17 cellular contexts compared by ENCODE assay signal in genomic region chrX:134452591-134452990, GRCh38. TPM values are rescaled to one million over a fixed set of nuclear protein-coding genes. Genes with fewer than 3 reads are reported as not detected.
A peak's percentile ranks its signal among the peaks of the same experiment; 100 is the strongest.
DNase-seq lines count a peak whose midpoint lies in the region; ATAC-seq, FAIRE-seq and TF ChIP-seq lines count a peak whose summit lies in the region.
"Had no signal": no experiment of that assay in that cellular context is flagged by ENCODE, and none has a peak within 500 bp of the region (broad histone marks: within the 10 kb centered on the region; RNA-seq: fewer than 3 reads in every experiment).

No MANE protein-coding gene starts in this region.

- no peak for FAIRE-seq in bronchial epithelial cell (lab: Jason Lieb, UNC)
- FAIRE-seq in pancreas (lab: Jason Lieb, UNC): no peak
- FAIRE-seq: GM12892 had no signal

- no peak for TF ChIP-seq RAD21 in SK-N-SH (IDR thresholded peaks at IDR 0.05; ENCODE audit: low read length)

- TF ChIP-seq EP300 in SK-N-SH (IDR thresholded peaks at IDR 0.05; ENCODE audit: borderline replicate concordance in 1 of 2, low read depth in 1 of 2, low read length in 1 of 2): no peak

- ATAC-seq in SK-N-SH treated with all-trans-retinoic acid at 6 μM for 48 hours: peak; percentile 25; the same call in 1 of the 3 replicates
- no peak for ATAC-seq in pancreas
- no peak for ATAC-seq in GM19467 (IDR thresholded peaks at IDR 0.05; ENCODE audit: unreplicated experiment)

- H4K20me1 ChIP-seq in SK-N-SH (ENCODE audit: insufficient read depth): no peaks in the 10 kb centered on the region
- no peaks in the 10 kb centered on the region for H4K20me1 ChIP-seq in hepatocyte (ENCODE audit: insufficient read depth, poor library complexity, severe bottlenecking)
- H4K20me1 ChIP-seq: BLaER1 had no signal

- H3K27ac ChIP-seq in SK-N-SH (ENCODE audit: low read depth in 2 of 2, low read length in 1 of 2) (no peak overlapping the region), hepatocyte (no peak overlapping the region), dorsolateral prefrontal cortex (no peak overlapping the region), pancreas (no peak overlapping the region)
- H3K27ac ChIP-seq: 22Rv1, BLaER1 had no signal

- WGBS in SK-N-SH (ENCODE audit: low lambda C conversion rate): 63% methylated on average over 6 of the region's 6 CpGs
- WGBS in hepatocyte (ENCODE audit: low lambda C conversion rate, missing lambda C conversion rate): 80% methylated on average over 6 of the region's 6 CpGs
- WGBS in pancreas, 2 donors: 77 to 91% methylated on average over 6 of the region's 6 CpGs

- no peaks in the 10 kb centered on the region for H3K79me2 ChIP-seq in SK-N-SH (ENCODE audit: insufficient read depth)
- no peaks in the 10 kb centered on the region for H3K79me2 ChIP-seq in hepatocyte

- H3K27me3 ChIP-seq in SK-N-SH (ENCODE audit: insufficient read depth) (peaks cover 11% of the 10 kb centered on the region; the same call in 1 of the 2 replicates), bronchial epithelial cell (ENCODE audit: control insufficient read depth, insufficient read depth, low read length) (no peaks in the 10 kb centered on the region), hepatocyte (no peaks in the 10 kb centered on the region), dorsolateral prefrontal cortex (peaks cover 0 to 35% (median 2%) of the 10 kb centered on the region in 45 donors), pancreas (no peaks in the 10 kb centered on the region)

- H3K9me2 ChIP-seq in SK-N-SH (no peaks in the 10 kb centered on the region), hepatocyte (replicated peaks; ENCODE audit: insufficient read depth) (no peaks in the 10 kb centered on the region)

- CTCF ChIA-PET in SK-N-SH (lab: Yijun Ruan, JAX): no interaction called here

- intact Hi-C loops in dorsolateral prefrontal cortex (cut with DNase I) (no loop called here), pancreas (cut with DNase I) (no loop called here)

- no peak overlapping the region for H3K9ac ChIP-seq in SK-N-SH
- H3K9ac ChIP-seq: BLaER1 had no signal

- DNase-seq in SK-N-SH: no peak
- peak; percentile 38 for DNase-seq in bronchial epithelial cell (ENCODE audit: low read depth)
- peak; percentile 19 for DNase-seq in hepatocyte (ENCODE audit: low spot score)
- no peak for DNase-seq in dorsolateral prefrontal cortex
- no peak for DNase-seq in pancreas
- DNase-seq: AML-193; Caco-2; CD8-positive, alpha-beta memory T cell; DND-41; GDM1; GOT3; H9 had no signal

- H2AFZ ChIP-seq in SK-N-SH (ENCODE audit: low read depth) (no peak overlapping the region), hepatocyte (no peak overlapping the region)

- H3K4me2 ChIP-seq in SK-N-SH (no peak overlapping the region), hepatocyte (no peak overlapping the region)
- H3K4me2 ChIP-seq: BLaER1 had no signal

- H3F3A ChIP-seq in SK-N-SH (replicated peaks; ENCODE audit: insufficient read depth): no peaks in the 10 kb centered on the region

- no peak for TF ChIP-seq CTCF in SK-N-SH (IDR thresholded peaks at IDR 0.05)
- TF ChIP-seq CTCF in bronchial epithelial cell (IDR thresholded peaks at IDR 0.05; ENCODE audit: insufficient read depth, low read length, severe bottlenecking): no peak
- no peak for TF ChIP-seq CTCF in hepatocyte (IDR thresholded peaks at IDR 0.05; ENCODE audit: poor library complexity)
- no peak for TF ChIP-seq CTCF in dorsolateral prefrontal cortex (IDR thresholded peaks at IDR 0.05 in 54 of 56, conservative IDR thresholded peaks at IDR 0.05 in 2 of 56; ENCODE audit: low read depth in 1 of 56, partially characterized antibody in 56 of 56)
- no peak for TF ChIP-seq CTCF in pancreas (IDR thresholded peaks at IDR 0.05)

- H3K4me1 ChIP-seq in SK-N-SH (ENCODE audit: control insufficient read depth in 1 of 2, insufficient read depth in 2 of 2, low read depth in 1 of 2, low read length in 1 of 2): no peaks in the 10 kb centered on the region
- H3K4me1 ChIP-seq in hepatocyte (ENCODE audit: insufficient read depth): no peaks in the 10 kb centered on the region
- H3K4me1 ChIP-seq in pancreas: no peaks in the 10 kb centered on the region
- H3K4me1 ChIP-seq: Caco-2 had no signal

- H3K9me3 ChIP-seq in SK-N-SH: no peaks in the 10 kb centered on the region
- H3K9me3 ChIP-seq in hepatocyte (ENCODE audit: low read depth): no peaks in the 10 kb centered on the region
- H3K9me3 ChIP-seq in pancreas: no peaks in the 10 kb centered on the region
- H3K9me3 ChIP-seq: Caco-2 had no signal

- POLR2A ChIA-PET in SK-N-SH (lab: Yijun Ruan, JAX): no interaction called here

- no peaks in the 10 kb centered on the region for H3K36me3 ChIP-seq in SK-N-SH (replicated peaks in 1 of 2; ENCODE audit: control insufficient read depth in 1 of 2, insufficient read depth in 2 of 2, low read length in 1 of 2)
- H3K36me3 ChIP-seq in bronchial epithelial cell (ENCODE audit: control insufficient read depth, insufficient read depth, low read length): no peaks in the 10 kb centered on the region
- H3K36me3 ChIP-seq in hepatocyte (replicated peaks; ENCODE audit: insufficient read depth, low read depth): no peaks in the 10 kb centered on the region
- H3K36me3 ChIP-seq in pancreas: no peaks in the 10 kb centered on the region
- H3K36me3 ChIP-seq: BLaER1 had no signal

- no peak overlapping the region for H3K4me3 ChIP-seq in SK-N-SH (ENCODE audit: low read depth in 2 of 2, low read length in 1 of 2)
- no peak overlapping the region for H3K4me3 ChIP-seq in bronchial epithelial cell (ENCODE audit: low read depth, low read length)
- H3K4me3 ChIP-seq in hepatocyte: no peak overlapping the region
- no peak overlapping the region for H3K4me3 ChIP-seq in dorsolateral prefrontal cortex
- H3K4me3 ChIP-seq in pancreas: no peak overlapping the region
- H3K4me3 ChIP-seq: BLaER1 had no signal

TF ChIP-seq in SK-N-SH treated with all-trans-retinoic acid at 6 μM for 48 hours, 23 proteins besides CTCF, POLR2A, EP300 and RAD21 (continues in another document):
- TF ChIP-seq BACH2 (CRISPR knock-in tag; IDR thresholded peaks at IDR 0.05; ENCODE audit: borderline replicate concordance) (no peak), GLIS3 (CRISPR knock-in tag; IDR thresholded peaks at IDR 0.05) (no peak), SNAI2 (CRISPR knock-in tag; IDR thresholded peaks at IDR 0.05) (no peak), ARNTL (CRISPR knock-in tag; IDR thresholded peaks at IDR 0.05; ENCODE audit: borderline replicate concordance, low read depth) (no peak), CSDC2 (CRISPR knock-in tag; IDR thresholded peaks at IDR 0.05) (no peak), TOX (CRISPR knock-in tag; IDR thresholded peaks at IDR 0.05; ENCODE audit: borderline replicate concordance) (no peak), ZFP3 (CRISPR knock-in tag; IDR thresholded peaks at IDR 0.05) (no peak), CREB5 (CRISPR knock-in tag; IDR thresholded peaks at IDR 0.05; ENCODE audit: low read depth) (no peak)

TF ChIP-seq in SK-N-SH, 30 proteins besides CTCF, POLR2A, EP300 and RAD21 (continues in another document):
- no peak for TF ChIP-seq FOXM1 (IDR thresholded peaks at IDR 0.05; ENCODE audit: low read depth)
- TF ChIP-seq, protein P1, sequence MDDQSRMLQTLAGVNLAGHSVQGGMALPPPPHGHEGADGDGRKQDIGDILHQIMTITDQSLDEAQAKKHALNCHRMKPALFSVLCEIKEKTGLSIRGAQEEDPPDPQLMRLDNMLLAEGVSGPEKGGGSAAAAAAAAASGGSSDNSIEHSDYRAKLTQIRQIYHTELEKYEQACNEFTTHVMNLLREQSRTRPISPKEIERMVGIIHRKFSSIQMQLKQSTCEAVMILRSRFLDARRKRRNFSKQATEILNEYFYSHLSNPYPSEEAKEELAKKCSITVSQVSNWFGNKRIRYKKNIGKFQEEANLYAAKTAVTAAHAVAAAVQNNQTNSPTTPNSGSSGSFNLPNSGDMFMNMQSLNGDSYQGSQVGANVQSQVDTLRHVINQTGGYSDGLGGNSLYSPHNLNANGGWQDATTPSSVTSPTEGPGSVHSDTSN (IDR thresholded peaks at IDR 0.05): no peak
- no peak for TF ChIP-seq FOXJ3 (CRISPR knock-in tag; IDR thresholded peaks at IDR 0.05)
- TF ChIP-seq SIN3A (IDR thresholded peaks at IDR 0.05; ENCODE audit: borderline replicate concordance, low read depth, low read length): no peak
- no peak for TF ChIP-seq GATA2 (CRISPR knock-in tag; IDR thresholded peaks at IDR 0.05)
- TF ChIP-seq, protein P2, sequence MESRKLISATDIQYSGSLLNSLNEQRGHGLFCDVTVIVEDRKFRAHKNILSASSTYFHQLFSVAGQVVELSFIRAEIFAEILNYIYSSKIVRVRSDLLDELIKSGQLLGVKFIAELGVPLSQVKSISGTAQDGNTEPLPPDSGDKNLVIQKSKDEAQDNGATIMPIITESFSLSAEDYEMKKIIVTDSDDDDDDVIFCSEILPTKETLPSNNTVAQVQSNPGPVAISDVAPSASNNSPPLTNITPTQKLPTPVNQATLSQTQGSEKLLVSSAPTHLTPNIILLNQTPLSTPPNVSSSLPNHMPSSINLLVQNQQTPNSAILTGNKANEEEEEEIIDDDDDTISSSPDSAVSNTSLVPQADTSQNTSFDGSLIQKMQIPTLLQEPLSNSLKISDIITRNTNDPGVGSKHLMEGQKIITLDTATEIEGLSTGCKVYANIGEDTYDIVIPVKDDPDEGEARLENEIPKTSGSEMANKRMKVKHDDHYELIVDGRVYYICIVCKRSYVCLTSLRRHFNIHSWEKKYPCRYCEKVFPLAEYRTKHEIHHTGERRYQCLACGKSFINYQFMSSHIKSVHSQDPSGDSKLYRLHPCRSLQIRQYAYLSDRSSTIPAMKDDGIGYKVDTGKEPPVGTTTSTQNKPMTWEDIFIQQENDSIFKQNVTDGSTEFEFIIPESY (IDR thresholded peaks at IDR 0.05; ENCODE audit: borderline replicate concordance, low read depth): no peak
- TF ChIP-seq, protein P3, sequence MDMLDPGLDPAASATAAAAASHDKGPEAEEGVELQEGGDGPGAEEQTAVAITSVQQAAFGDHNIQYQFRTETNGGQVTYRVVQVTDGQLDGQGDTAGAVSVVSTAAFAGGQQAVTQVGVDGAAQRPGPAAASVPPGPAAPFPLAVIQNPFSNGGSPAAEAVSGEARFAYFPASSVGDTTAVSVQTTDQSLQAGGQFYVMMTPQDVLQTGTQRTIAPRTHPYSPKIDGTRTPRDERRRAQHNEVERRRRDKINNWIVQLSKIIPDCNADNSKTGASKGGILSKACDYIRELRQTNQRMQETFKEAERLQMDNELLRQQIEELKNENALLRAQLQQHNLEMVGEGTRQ (IDR thresholded peaks at IDR 0.05; ENCODE audit: borderline replicate concordance, low read depth, low read length): no peak
- no peak for TF ChIP-seq MEF2A (IDR thresholded peaks at IDR 0.05; ENCODE audit: borderline replicate concordance, low read depth)

RNA-seq across cellular contexts. Expression of gene HPRT1, which starts 7.4 kb away (rescaled TPM):
- 33.2 and 42.3 TPM in 2 replicates for polyA plus RNA-seq in SK-N-SH (2012; rRNA removed)
- 68.6 and 97.4 TPM in 2 replicates for polyA plus RNA-seq in SK-N-SH (2012; cell fraction: cytosol; rRNA removed)
- polyA plus RNA-seq in SK-N-SH (2012; cell fraction: nucleus; rRNA removed): 10.2 and 20.3 TPM in 2 replicates
- 8.8 and 11.6 TPM in 2 replicates for total RNA-seq in bronchial epithelial cell
- total RNA-seq in hepatocyte: 6.5 and 6.8 TPM in 2 replicates
- polyA plus RNA-seq in hepatocyte: 14.0 and 17.6 TPM in 2 replicates
- 100 to 1,000 TPM in 41 of 120 experiments, 10 to 100 TPM in 79; 27.8 to 147 (median 91.5) TPM for total RNA-seq in dorsolateral prefrontal cortex
- 10 to 100 TPM; 10.7 to 21.4 (median 18.5) TPM for total RNA-seq in pancreas
- polyA plus RNA-seq in pancreas: 10 to 100 TPM; 28.3 to 33.3 TPM

Comparison
In these comparisons a context has a peak if more than half of its experiments do, and no peak if none do; other contexts are left out.
1. DNase-seq: peak in bronchial epithelial cell (single experiment) and hepatocyte (single experiment); none in SK-N-SH (single experiment), dorsolateral prefrontal cortex (0 of 10) and pancreas (0 of 6).